In the genomic region with DNA sequence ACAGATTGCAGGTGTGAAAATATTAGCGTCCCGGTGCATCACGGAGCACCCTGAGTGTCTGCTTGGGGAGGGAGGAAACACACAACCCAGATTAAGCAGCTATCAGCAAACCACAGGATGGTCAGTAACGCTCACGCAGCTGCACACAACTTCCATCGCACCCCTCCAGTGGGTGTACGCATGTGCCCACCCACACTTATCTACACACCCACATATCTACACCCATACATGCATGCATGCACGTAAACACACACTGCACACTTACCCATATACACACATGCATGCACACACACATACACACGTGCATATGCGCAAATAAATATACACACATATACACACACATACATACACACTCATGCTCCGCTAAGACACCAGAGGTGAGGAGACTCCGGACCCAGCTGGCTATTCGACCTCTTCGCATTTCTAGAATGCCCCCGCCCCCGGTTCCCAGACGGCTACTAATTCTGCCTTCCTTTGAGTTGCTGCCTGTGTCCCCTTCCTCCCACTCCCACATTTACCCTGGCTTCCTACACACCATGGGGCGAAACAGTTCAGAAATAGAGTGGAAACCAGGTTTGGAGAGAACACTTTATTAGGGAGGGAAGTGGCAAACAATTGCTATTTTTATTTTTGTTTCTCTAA, we compare ENCODE assay signal across 9 cellular contexts. TPM values are rescaled to one million over a fixed set of nuclear protein-coding genes. Genes with fewer than 3 reads are reported as not detected.
DNase-seq lines count a peak whose midpoint lies in the region; ATAC-seq, FAIRE-seq and TF ChIP-seq lines count a peak whose summit lies in the region.
"Had no signal": no experiment of that assay in that cellular context is flagged by ENCODE, and none has a peak within 500 bp of the region (broad histone marks: within the 10 kb centered on the region; RNA-seq: fewer than 3 reads in every experiment).

No MANE protein-coding gene starts in this region.

- peaks cover 53% of the 10 kb centered on the region for H3K36me3 Mint-ChIP-seq in activated T-cell treated with anti-CD3 and anti-CD28 coated beads, Interleukin-2, amount 50 U/mL, for 24 hours (ENCODE audit: low read depth)

- peaks cover 8% of the 10 kb centered on the region for H3K9me3 Mint-ChIP-seq in activated T-cell treated with anti-CD3 and anti-CD28 coated beads, Interleukin-2, amount 50 U/mL, for 24 hours

- no peaks in the 10 kb centered on the region for H3K36me3 ChIP-seq in prostate gland
- no peaks in the 10 kb centered on the region for H3K36me3 ChIP-seq in pancreas
- no peaks in the 10 kb centered on the region for H3K36me3 ChIP-seq in BE2C

- 77% methylated on average over 18 of the region's 18 CpGs for WGBS in prostate gland
- 88 to 92% methylated on average over 18 of the region's 18 CpGs for WGBS in pancreas, 2 donors

- H3K4me1 ChIP-seq in prostate gland (replicated peaks) = peaks cover 14% of the 10 kb centered on the region
- no peaks in the 10 kb centered on the region for H3K4me1 ChIP-seq in pancreas
- peaks cover 7% of the 10 kb centered on the region; the same call in 1 of the 2 replicates for H3K4me1 ChIP-seq in BE2C

- peak overlapping the region; percentile 98 for H3K27ac Mint-ChIP-seq in activated T-cell treated with anti-CD3 and anti-CD28 coated beads, Interleukin-2, amount 50 U/mL, for 24 hours

- TF ChIP-seq CTCF in prostate gland (IDR thresholded peaks at IDR 0.05) = no peak
- no peak for TF ChIP-seq CTCF in pancreas (IDR thresholded peaks at IDR 0.05)
- no peak for TF ChIP-seq CTCF in BE2C (IDR thresholded peaks at IDR 0.05; ENCODE audit: low read depth, low read length)

- H3K27me3 Mint-ChIP-seq in activated T-cell treated with anti-CD3 and anti-CD28 coated beads, Interleukin-2, amount 50 U/mL, for 24 hours = no peaks in the 10 kb centered on the region

- DNase-seq in activated T-cell treated with anti-CD3 and anti-CD28 coated beads, Interleukin-2, amount 50 U/mL, for 24 hours = no peak
- DNase-seq in prostate gland (ENCODE audit: low spot score) = no peak
- DNase-seq in pancreas = no peak
- no peak for DNase-seq in BE2C
- DNase-seq: NCI-H82 had no signal

- H3K4me3 Mint-ChIP-seq in activated T-cell treated with anti-CD3 and anti-CD28 coated beads, Interleukin-2, amount 50 U/mL, for 24 hours = peak overlapping the region; percentile 49

- intact Hi-C loops in prostate gland (cut with DNase I) = no loop called here
- intact Hi-C loops in pancreas (cut with DNase I) = no loop called here

- H3K27ac ChIP-seq in prostate gland = peak overlapping the region; percentile 10 to 42
- H3K27ac ChIP-seq in pancreas = no peak overlapping the region

- H3K9me3 ChIP-seq in prostate gland = no peaks in the 10 kb centered on the region
- H3K9me3 ChIP-seq in pancreas = no peaks in the 10 kb centered on the region
- no peaks in the 10 kb centered on the region for H3K9me3 ChIP-seq in BE2C

- H3K4me3 ChIP-seq in prostate gland (no peak overlapping the region), pancreas (no peak overlapping the region), BE2C (ENCODE audit: low read depth, low read length) (no peak overlapping the region)

- TF ChIP-seq POLR2A in prostate gland (IDR thresholded peaks at IDR 0.05) = no peak

- peaks cover 98% of the 10 kb centered on the region for H3K4me1 Mint-ChIP-seq in activated T-cell treated with anti-CD3 and anti-CD28 coated beads, Interleukin-2, amount 50 U/mL, for 24 hours (ENCODE audit: low read depth)

- peak; percentile 17 for ATAC-seq in GM18517 (IDR thresholded peaks at IDR 0.05; ENCODE audit: unreplicated experiment)
- peak; percentile 18 for ATAC-seq in GM21825 (IDR thresholded peaks at IDR 0.05; ENCODE audit: unreplicated experiment)
- no peak for ATAC-seq in GM19455 (IDR thresholded peaks at IDR 0.05; ENCODE audit: unreplicated experiment)
- ATAC-seq in GM19463 (IDR thresholded peaks at IDR 0.05; ENCODE audit: unreplicated experiment) = no peak
- ATAC-seq in pancreas = no peak

- no peak for FAIRE-seq in pancreas (lab: Jason Lieb, UNC)

- H3K27me3 ChIP-seq in prostate gland (replicated peaks; ENCODE audit: insufficient read depth) = no peaks in the 10 kb centered on the region
- no peaks in the 10 kb centered on the region for H3K27me3 ChIP-seq in pancreas
- H3K27me3 ChIP-seq in BE2C = no peaks in the 10 kb centered on the region

RNA-seq across cellular contexts. Expression of gene ITPKB, which starts 26.2 kb away (rescaled TPM):
- total RNA-seq in prostate gland (10 to 100 TPM; 47.5 to 49.2 TPM), pancreas (10 to 100 TPM in 1 of 6 donors, 1 to 10 TPM in 5; 5.0 to 13.9 (median 5.9) TPM)
- 1 to 10 TPM; 3.8 to 4.6 TPM for polyA plus RNA-seq in pancreas
- polyA plus RNA-seq in BE2C (2012; ENCODE audit: insufficient read depth, insufficient read length, low read depth) = 0.25 TPM

Comparison
In these comparisons a context has a peak if more than half of its experiments do, and no peak if none do; other contexts are left out.
1. ATAC-seq: peak in GM18517 (single experiment) and GM21825 (single experiment); none in GM19455 (single experiment), GM19463 (single experiment) and pancreas (0 of 4).
2. H3K27ac ChIP-seq: peak in prostate gland (2 of 2); none in pancreas (0 of 4).